Comparison of ENCODE assay signal across 2 cellular contexts in genomic region chr2:114170070-114170469, GRCh38.
A peak's percentile ranks its signal among the peaks of the same experiment; 100 is the strongest.
TF ChIP-seq lines count a peak whose summit lies in the region.

No MANE protein-coding gene starts in this region.

TF ChIP-seq in H1, 55 proteins besides CTCF, POLR2A, EP300 and RAD21:
- TF ChIP-seq SIX5 (IDR thresholded peaks at IDR 0.05; ENCODE audit: low read depth, low read length) (no peak), E2F6 (IDR thresholded peaks at IDR 0.05) (no peak), CTBP2 (IDR thresholded peaks at IDR 0.05; ENCODE audit: borderline replicate concordance, insufficient read depth, insufficient read length, low read length) (no peak), JUND (IDR thresholded peaks at IDR 0.05; ENCODE audit: low read length) (no peak), RXRA (IDR thresholded peaks at IDR 0.05; ENCODE audit: insufficient read depth, low read depth, low read length) (no peak), PHF8 (conservative IDR thresholded peaks at IDR 0.05; ENCODE audit: low read depth, low read length) (no peak), ASH2L (IDR thresholded peaks at IDR 0.05; ENCODE audit: low read length) (no peak), TAF1 (IDR thresholded peaks at IDR 0.05; ENCODE audit: low read depth, low read length) (no peak), BCL11A (IDR thresholded peaks at IDR 0.05; ENCODE audit: low read depth in 2 of 2, low read length in 2 of 2) (no peak), NANOG (IDR thresholded peaks at IDR 0.05; ENCODE audit: insufficient read depth, low read depth, low read length, poor library complexity, severe bottlenecking) (no peak), CBX5 (IDR thresholded peaks at IDR 0.05; ENCODE audit: low read depth, low read length) (no peak), CEBPB (IDR thresholded peaks at IDR 0.05; ENCODE audit: low read depth, low read length) (no peak), MAX (IDR thresholded peaks at IDR 0.05) (no peak), HDAC2 (IDR thresholded peaks at IDR 0.05; ENCODE audit: borderline replicate concordance in 1 of 2, low read depth in 2 of 2, low read length in 2 of 2) (no peak), TBP (IDR thresholded peaks at IDR 0.05; ENCODE audit: low read depth, low read length) (no peak), SIRT6 (IDR thresholded peaks at IDR 0.05; ENCODE audit: low read length) (no peak), USF2 (IDR thresholded peaks at IDR 0.05; ENCODE audit: low read length) (no peak), RFX5 (IDR thresholded peaks at IDR 0.05; ENCODE audit: borderline replicate concordance, low read depth, low read length) (no peak), GTF2F1 (IDR thresholded peaks at IDR 0.05; ENCODE audit: borderline replicate concordance, low read depth, low read length) (no peak)

TF ChIP-seq in HepG2, 621 proteins besides CTCF, POLR2A, EP300 and RAD21:
- TF ChIP-seq DMTF1 (CRISPR knock-in tag; IDR thresholded peaks at IDR 0.05) (no peak), RFX5 (IDR thresholded peaks at IDR 0.05; ENCODE audit: low read depth, low read length) (no peak), NR2F1 (CRISPR knock-in tag; IDR thresholded peaks at IDR 0.05) (no peak), FLYWCH1 (CRISPR knock-in tag; IDR thresholded peaks at IDR 0.05) (no peak), CEBPB (IDR thresholded peaks at IDR 0.05; ENCODE audit: borderline replicate concordance, low read depth, low read length) (peak; percentile 29; the same call in 1 of the 2 replicates), AHR (CRISPR knock-in tag; IDR thresholded peaks at IDR 0.05) (no peak)
